In the genomic region with DNA sequence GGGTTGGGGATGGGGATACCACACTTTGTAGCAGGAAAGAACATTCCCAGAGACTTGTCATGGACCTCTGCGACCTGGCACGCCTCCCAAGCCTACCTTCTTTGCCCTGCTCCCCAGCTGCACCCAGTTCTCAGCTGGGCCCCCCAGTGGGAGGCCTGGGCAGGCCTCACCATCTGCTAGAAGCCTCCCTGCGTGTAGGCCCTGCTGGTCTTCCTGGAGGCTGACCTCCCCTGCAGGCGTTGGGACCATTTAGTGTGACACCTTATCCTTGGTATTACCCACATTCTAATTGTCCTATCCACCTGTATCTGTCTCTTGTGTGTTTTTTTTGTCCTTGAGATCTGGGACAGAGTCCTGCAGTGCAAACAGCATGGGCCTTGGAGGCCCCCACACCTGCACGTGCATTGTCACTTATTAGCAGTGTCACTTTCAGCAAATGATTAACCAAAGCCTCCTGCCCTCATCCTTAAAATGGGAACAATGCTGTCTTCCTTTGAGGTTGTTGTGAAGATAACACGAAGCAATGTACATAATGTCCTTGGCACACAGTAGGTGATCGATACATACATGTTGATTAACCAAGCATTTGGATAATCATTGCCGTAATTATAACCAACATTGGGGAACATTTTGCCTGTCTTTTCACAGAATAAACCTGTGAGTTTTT, we compare ENCODE assay signal across 18 cellular contexts.
"Had no signal": no experiment of that assay in that cellular context is flagged by ENCODE, and none has a peak within 500 bp of the region (broad histone marks: within the 10 kb centered on the region; RNA-seq: fewer than 3 reads in every experiment).

No MANE protein-coding gene starts in this region.

- H3K27ac ChIP-seq: coronary artery, heart left ventricle, lower lobe of right lung, tibial artery had no signal

- H3K4me1 ChIP-seq: heart left ventricle, lower lobe of right lung, tibial artery had no signal

- DNase-seq: activated CD4-positive, alpha-beta T cell treated with anti-CD3 and anti-CD28 coated beads, Interleukin-2, amount 10 ng/mL, durations not matched to agents 7 days and 5 days; activated CD8-positive, alpha-beta memory T cell treated with anti-CD3 and anti-CD28 coated beads, Interleukin-2, amount 50 U/mL, for 4 hours; activated effector memory CD4-positive, alpha-beta T cell treated with Interleukin-2 at 50 U/mL for 16 hours; activated naive CD4-positive, alpha-beta T cell treated with anti-CD3 and anti-CD28 coated beads, Interleukin-2, amount 10 ng/mL, durations not matched to agents 7 days and 5 days; activated naive CD8-positive, alpha-beta T cell treated with anti-CD3 and anti-CD28 coated beads, Interleukin-2, amount 50 U/mL, for 24 hours; activated T-cell treated with anti-CD3 and anti-CD28 coated beads, Interleukin-2, amount 50 U/mL, for 4 hours; heart left ventricle; lower lobe of right lung; midbrain; stimulated activated CD4-positive, alpha-beta T cell treated with anti-CD3 and anti-CD28 coated beads, Interleukin-2, amount 100 ng/mL, for 24 hours; stimulated activated naive CD8-positive, alpha-beta T cell treated with anti-CD3 and anti-CD28 coated beads, Interleukin-15, Interleukin-2, amounts not matched to agents 100 U/mL and 50 U/mL, for 24 hours; substantia nigra; T1000; tibial artery had no signal

- ATAC-seq: activated CD4-positive, CD25-positive, alpha-beta regulatory T cell treated with anti-CD3 and anti-CD28 coated beads, Interleukin-2, amount 50 U/mL, for 24 hours; activated naive CD8-positive, alpha-beta T cell treated with anti-CD3 and anti-CD28 coated beads, Interleukin-2, amount 50 U/mL, for 24 hours; activated T-cell treated with anti-CD3 and anti-CD28 coated beads, Interleukin-2, amount 50 U/mL, for 4 hours; lower lobe of right lung; stimulated activated naive CD8-positive, alpha-beta T cell treated with anti-CD3 and anti-CD28 coated beads, Interleukin-15, Interleukin-2, amounts not matched to agents 100 U/mL and 50 U/mL, for 24 hours had no signal

- H3K36me3 ChIP-seq: heart left ventricle, lower lobe of right lung, tibial artery had no signal

- H3K4me3 ChIP-seq: coronary artery, heart left ventricle, lower lobe of right lung, tibial artery had no signal

- H3K9me3 ChIP-seq: heart left ventricle, lower lobe of right lung, tibial artery had no signal

- FAIRE-seq: frontal cortex, urothelium cell line had no signal
